In genomic region chr11:23540101-23540561, GRCh38 we compare ENCODE assay signal across 8 cellular contexts.
A peak's percentile ranks its signal among the peaks of the same experiment; 100 is the strongest.
DNase-seq lines count a peak whose midpoint lies in the region; ATAC-seq and TF ChIP-seq lines count a peak whose summit lies in the region.

No MANE protein-coding gene starts in this region.

- H3K27ac ChIP-seq in gastroesophageal sphincter = no peak overlapping the region

- peaks cover 6% of the 10 kb centered on the region; the same call in 1 of the 2 replicates for H3F3A ChIP-seq in Loucy (ENCODE audit: low read depth)

- H3K9me2 ChIP-seq in Loucy (replicated peaks; ENCODE audit: low read depth, low read length) = no peaks in the 10 kb centered on the region

- peaks cover 38% of the 10 kb centered on the region for H3K4me1 ChIP-seq in Loucy (ENCODE audit: insufficient read depth, low read length, poor library complexity, severe bottlenecking)
- peaks cover 0 to 8% (median 4%) of the 10 kb centered on the region in 3 donors for H3K4me1 ChIP-seq in gastroesophageal sphincter

- H3K36me3 ChIP-seq in Loucy (ENCODE audit: insufficient read depth, low read length) (no peaks in the 10 kb centered on the region), gastroesophageal sphincter (no peaks in the 10 kb centered on the region)

- H3K4me3 ChIP-seq in Loucy (ENCODE audit: low read length, poor library complexity, severe bottlenecking) (no peak overlapping the region), gastroesophageal sphincter (no peak overlapping the region)

- WGBS in gastroesophageal sphincter (ENCODE audit: low coverage in 1 of 2), 2 donors = 0 to 4% methylated on average over 3 to 5 of the region's 8 CpGs

- no peaks in the 10 kb centered on the region for H3K79me2 ChIP-seq in Loucy (ENCODE audit: insufficient read depth, low read length)

- TF ChIP-seq POLR2A in gastroesophageal sphincter (IDR thresholded peaks at IDR 0.05) = no peak

- peak; percentile 47 for DNase-seq in ACHN
- DNase-seq in GM13977 (ENCODE audit: low spot score) = peak; percentile 28
- peak; percentile 54 for DNase-seq in SKM-1 treated with dmso at 0.1 percent for 144 hours (lab: John Stamatoyannopoulos, UW; ENCODE audit: unreplicated experiment)
- DNase-seq in retina = peak; percentile 54
- no peak for DNase-seq in SHP77 treated with DMSO at 0.1 percent for 48 hours (lab: John Stamatoyannopoulos, UW)

- H3K4me2 ChIP-seq in Loucy (ENCODE audit: low read depth, low read length, poor library complexity, severe bottlenecking) = peak overlapping the region; percentile 45

- H4K20me1 ChIP-seq in Loucy (ENCODE audit: insufficient read depth, low read length, poor library complexity, severe bottlenecking) = no peaks in the 10 kb centered on the region

- peak; percentile 86 for ATAC-seq in HG02588 (IDR thresholded peaks at IDR 0.05; ENCODE audit: unreplicated experiment)
- ATAC-seq in gastroesophageal sphincter = no peak

- TF ChIP-seq CTCF in GM13977 (IDR thresholded peaks at IDR 0.05; ENCODE audit: extremely low read depth, insufficient read depth, missing control alignments) = peak; percentile 82
- peak; percentile 84 for TF ChIP-seq CTCF in Loucy (conservative IDR thresholded peaks at IDR 0.05; ENCODE audit: low read length)
- TF ChIP-seq CTCF in gastroesophageal sphincter (IDR thresholded peaks at IDR 0.05) = peak; percentile 36 to 77 (median 38)

- peak overlapping the region; percentile 87 for H2AFZ ChIP-seq in Loucy (ENCODE audit: low read length)

- H3K27me3 ChIP-seq in Loucy (ENCODE audit: insufficient read depth, low read length, poor library complexity, severe bottlenecking) (no peaks in the 10 kb centered on the region), gastroesophageal sphincter (no peaks in the 10 kb centered on the region)

- in situ Hi-C loops in ACHN (cut with HindIII; ENCODE audit: low pct_ligation_motif_present, low pct_unique_long_range_greater_than_20kb, low sequenced_read_pairs) = no loop called here
- in situ Hi-C loops in GM13977 (cut with MboI; ENCODE audit: low pct_unique_long_range_greater_than_20kb, low sequenced_read_pairs, unreplicated experiment) = no loop called here

- no peak for TF ChIP-seq EP300 in gastroesophageal sphincter (IDR thresholded peaks at IDR 0.05)

- peaks cover 5% of the 10 kb centered on the region; the same call in 1 of the 2 replicates for H3K9me3 ChIP-seq in Loucy (ENCODE audit: insufficient read depth, low read depth, low read length)
- no peaks in the 10 kb centered on the region for H3K9me3 ChIP-seq in gastroesophageal sphincter

- peak overlapping the region; percentile 27 for H3K9ac ChIP-seq in Loucy (ENCODE audit: low read depth, low read length, poor library complexity, severe bottlenecking)
